ENCODE assay signal across 8 cellular contexts in genomic region chr16:86555763-86556130, GRCh38. TPM values are rescaled to one million over a fixed set of nuclear protein-coding genes. Genes with fewer than 3 reads are reported as not detected.
A peak's percentile ranks its signal among the peaks of the same experiment; 100 is the strongest.
DNase-seq lines count a peak whose midpoint lies in the region; FAIRE-seq and TF ChIP-seq lines count a peak whose summit lies in the region.

No MANE protein-coding gene starts in this region.

- H4K20me1 ChIP-seq in H1 (replicated peaks in 1 of 2; ENCODE audit: control insufficient read depth in 1 of 2, insufficient read depth in 2 of 2, low read length in 2 of 2): no peaks in the 10 kb centered on the region

- 0 out of 2 replicates have a peak overlapping the region, but pooled peaks have one; percentile 43 for H2AFZ ChIP-seq in H1 (ENCODE audit: low read length)

- TF ChIP-seq CTCF in CD14-positive monocyte (IDR thresholded peaks at IDR 0.05) (no peak), H1 (IDR thresholded peaks at IDR 0.05; ENCODE audit: control extremely low read depth in 1 of 3, insufficient read depth in 1 of 3, low read depth in 1 of 3, low read length in 3 of 3) (no peak), neutrophil (IDR thresholded peaks at IDR 0.05) (no peak), GM13977 (IDR thresholded peaks at IDR 0.05; ENCODE audit: extremely low read depth, insufficient read depth, missing control alignments) (no peak)

- no peak overlapping the region for H2BK15ac ChIP-seq in H1 (ENCODE audit: low read length)

- peak overlapping the region; percentile 53 for H3K4ac ChIP-seq in H1 (replicated peaks; ENCODE audit: insufficient read length, low read depth, low read length)

- H2BK120ac ChIP-seq in H1 (replicated peaks; ENCODE audit: low read depth, low read length): no peak overlapping the region

- H3K4me3 Mint-ChIP-seq in CD14-positive monocyte: peak overlapping the region; percentile 85 to 90

- no peak overlapping the region for H3K14ac ChIP-seq in H1 (ENCODE audit: insufficient read length)

- POLR2A ChIA-PET in H1 (lab: Charles Lee; ENCODE audit: partially characterized antibody): interaction anchor here (0.7 kb wide), 2 partner anchors 9 to 15 kb away, joined by 3 read pairs; no protein-coding TSS in a partner anchor

- peak overlapping the region; percentile 88 for H3K4me3 ChIP-seq in MG63
- peak overlapping the region; percentile 63 to 79 (median 74) for H3K4me3 ChIP-seq in H1 (ENCODE audit: extremely low read depth in 1 of 4, insufficient read depth in 2 of 4, low read depth in 3 of 4, low read length in 4 of 4)
- peak overlapping the region; percentile 82 to 95 for H3K4me3 ChIP-seq in neutrophil (ENCODE audit: low read depth in 1 of 2, low read length in 1 of 2)

- peak overlapping the region; percentile 81 for H4K8ac ChIP-seq in H1 (ENCODE audit: extremely low read depth, insufficient read depth, low read length)

- H3K27ac Mint-ChIP-seq in CD14-positive monocyte: peak overlapping the region; percentile 64 to 98 (median 97)

- H3K56ac ChIP-seq in H1 (replicated peaks; ENCODE audit: insufficient read length, low read depth, low read length): peak overlapping the region; percentile 14

- peaks cover 16% of the 10 kb centered on the region in 2 donors for H3K36me3 Mint-ChIP-seq in CD14-positive monocyte

- H3K18ac ChIP-seq in H1 (ENCODE audit: extremely low read depth, low read length): no peak overlapping the region

- FAIRE-seq in H1 (lab: Jason Lieb, UNC): no peak

- H3K23ac ChIP-seq in H1 (ENCODE audit: insufficient read length): no peak overlapping the region

- WGBS in H1 (ENCODE audit: extremely low coverage in 1 of 2, insufficient coverage in 1 of 2, insufficient read length in 1 of 2, insufficient replicate concordance in 2 of 2, low coverage in 1 of 2, low lambda C conversion rate in 2 of 2, missing lambda C conversion rate in 1 of 2), 2 experiments: 75% methylated on average over 16 of the region's 16 CpGs; no CpG with 5 or more reads in 1 of the 2 experiments

- no peaks in the 10 kb centered on the region for H3K27me3 ChIP-seq in MG63
- 0 out of 7 replicates have a peak, but pooled peaks cover 0 to 7% (median 0%) of the 10 kb centered on the region in 4 experiments for H3K27me3 ChIP-seq in H1 (replicated peaks in 1 of 4; ENCODE audit: control insufficient read depth in 3 of 4, extremely low read depth in 1 of 4, insufficient read depth in 3 of 4, low read length in 3 of 4)
- peaks cover 47% of the 10 kb centered on the region for H3K27me3 ChIP-seq in neutrophil

- peak overlapping the region; percentile 72 for H3K4me2 ChIP-seq in H1 (ENCODE audit: insufficient read depth in 1 of 2, low read depth in 2 of 2, low read length in 2 of 2)

- H3K9ac ChIP-seq in H1 (replicated peaks in 1 of 4; ENCODE audit: extremely low read depth in 1 of 4, low read depth in 3 of 4, low read length in 3 of 4): peak overlapping the region in 3 of 4 experiments; percentile 70 to 78 (median 78); a peak in 6 of 7 replicates

- no peaks in the 10 kb centered on the region; a peak in 1 of 4 replicates for H3K79me2 ChIP-seq in H1 (ENCODE audit: control insufficient read depth in 1 of 2, insufficient read depth in 2 of 2, low read length in 2 of 2)

- CTCF ChIA-PET in H1 (lab: Charles Lee; ENCODE audit: partially characterized antibody): interaction anchor here (0.8 to 3.5 kb wide), 2 partner anchors 8 to 497 kb away, joined by 3 to 14 read pairs; no protein-coding TSS in a partner anchor

- H2BK5ac ChIP-seq in H1 (ENCODE audit: low read depth, low read length): no peak overlapping the region

- H3K36me3 ChIP-seq in MG63: peaks cover 36% of the 10 kb centered on the region
- H3K36me3 ChIP-seq in H1 (ENCODE audit: control insufficient read depth in 2 of 4, insufficient read depth in 4 of 4, low read length in 3 of 4): no peaks in the 10 kb centered on the region; a peak in 1 of 8 replicates
- H3K36me3 ChIP-seq in neutrophil: peaks cover 14% of the 10 kb centered on the region

- H3K27ac ChIP-seq in H1 (ENCODE audit: low read depth, low read length): no peak overlapping the region; the same call in 1 of the 2 replicates
- no peak overlapping the region for H3K27ac ChIP-seq in neutrophil

- H3K9me3 ChIP-seq in MG63 (no peaks in the 10 kb centered on the region), H1 (ENCODE audit: insufficient read depth in 2 of 2, low read depth in 1 of 2, low read length in 1 of 2) (no peaks in the 10 kb centered on the region), neutrophil (no peaks in the 10 kb centered on the region)

- H3K79me1 ChIP-seq in H1 (ENCODE audit: low read depth, low read length): no peaks in the 10 kb centered on the region; the same call in 1 of the 2 replicates

- H3K23me2 ChIP-seq in H1 (ENCODE audit: low read depth, low read length): peaks cover 4% of the 10 kb centered on the region; the same call in 1 of the 2 replicates

- H3K27me3 Mint-ChIP-seq in CD14-positive monocyte (ENCODE audit: low read depth in 3 of 3): peaks cover 3 to 18% (median 17%) of the 10 kb centered on the region in 3 donors

- TF ChIP-seq POLR2A in H1 (IDR thresholded peaks at IDR 0.05; ENCODE audit: control extremely low read depth in 1 of 2, low read depth in 2 of 2, low read length in 2 of 2): no peak

- no peak for TF ChIP-seq RAD21 in H1 (IDR thresholded peaks at IDR 0.05 in 1 of 2, conservative IDR thresholded peaks at IDR 0.05 in 1 of 2; ENCODE audit: low read depth in 2 of 2, low read length in 2 of 2)

- peak overlapping the region; percentile 60 for H4K5ac ChIP-seq in H1 (ENCODE audit: insufficient read length, low read depth, low read length)

- H4K91ac ChIP-seq in H1 (replicated peaks; ENCODE audit: insufficient read length, low read length): peak overlapping the region; percentile 45

- no peak overlapping the region for H2AK5ac ChIP-seq in H1 (ENCODE audit: low read depth, low read length)

- in situ Hi-C loops in GM13977 (cut with MboI; ENCODE audit: low pct_unique_long_range_greater_than_20kb, low sequenced_read_pairs, unreplicated experiment): no loop called here

- DNase-seq in CD14-positive monocyte (ENCODE audit: low spot score): no peak
- no peak for DNase-seq in MG63
- no peak for DNase-seq in H1 (ENCODE audit: low read depth in 1 of 2, low spot score in 2 of 2)
- DNase-seq in NK-92 (lab: John Stamatoyannopoulos, UW; ENCODE audit: unreplicated experiment): no peak
- DNase-seq in activated effector memory CD4-positive, alpha-beta T cell treated with Interleukin-2 at 50 U/mL for 16 hours: no peak
- no peak for DNase-seq in GM13977 (ENCODE audit: low spot score)
- DNase-seq in NCI-H2107 treated with DMSO at 0.1 percent for 48 hours (lab: John Stamatoyannopoulos, UW; ENCODE audit: unreplicated experiment): no peak

- H3K4me1 ChIP-seq in H1 (replicated peaks in 1 of 4; ENCODE audit: control insufficient read depth in 3 of 4, insufficient read depth in 4 of 4, low read length in 3 of 4): peaks cover 0 to 7% (median 3%) of the 10 kb centered on the region in 4 experiments; a peak in 4 of 7 replicates
- H3K4me1 ChIP-seq in neutrophil (ENCODE audit: control insufficient read depth in 1 of 2, insufficient read depth in 1 of 2, low read depth in 1 of 2, low read length in 1 of 2): peaks cover 13 to 16% of the 10 kb centered on the region in 2 experiments

- TF ChIP-seq EP300 in H1 (IDR thresholded peaks at IDR 0.05; ENCODE audit: borderline replicate concordance in 1 of 2, low read depth in 2 of 2, low read length in 2 of 2): no peak

- H2BK20ac ChIP-seq in H1 (ENCODE audit: low read length): no peak overlapping the region

- H3K9me3 Mint-ChIP-seq in CD14-positive monocyte: peaks cover 0 to 5% (median 0%) of the 10 kb centered on the region in 7 donors

- H3K4me1 Mint-ChIP-seq in CD14-positive monocyte: peaks cover 15% of the 10 kb centered on the region

- intact Hi-C loops in CD14-positive monocyte (cut with micrococcal nuclease): loop anchor here in 1 of 2 donors (5.0 kb wide), 1 partner anchor 762 kb away; the partner anchor contains the start of gene C16orf95

- H2BK12ac ChIP-seq in H1 (ENCODE audit: low read depth, low read length): no peak overlapping the region

RNA-seq across cellular contexts. Expression of gene MTHFSD, which starts 0.7 kb away (rescaled TPM):
- polyA plus RNA-seq in CD14-positive monocyte (10 to 100 TPM in 1 of 2 donors, 1 to 10 TPM in 1; 7.2 to 11.7 TPM), H1 (2011; rRNA removed) (7.1 and 11.0 TPM in 2 replicates)
- total RNA-seq in MG63 (2014; rRNA removed; shearing (Covaris generic); ENCODE audit: low replicate concordance): 40.8 and 43.8 TPM in 2 replicates
- total RNA-seq in H1 (2021; fragmentation: NEBNext Ultra II Directional; extraction: Animal tissue kit (Norgen Biotek cat#: 25700)): 9.8 and 10.8 TPM in 2 replicates
- 11.7 TPM for polyA plus RNA-seq in H1 (2011; cell fraction: cytosol; rRNA removed)
- polyA plus RNA-seq in H1 (2011; cell fraction: nucleus; rRNA removed): 29.4 TPM
- 6.1 to 7.9 TPM (median 6.5 TPM) in 4 replicates for polyA plus RNA-seq in H1 (2012, experiment 1 of 2)
- 3.8 TPM for polyA plus RNA-seq in H1 (2012, experiment 2 of 2)
- polyA plus RNA-seq in H1 (2013, experiment 1 of 2): 7.4 TPM
- 6.7 TPM for polyA plus RNA-seq in H1 (2013, experiment 2 of 2)
- 16.0 and 19.1 TPM in 2 replicates for polyA minus RNA-seq in H1 (2011; rRNA and poly(A)+ RNA removed)
- polyA minus RNA-seq in H1 (2011; cell fraction: cytosol; rRNA and poly(A)+ RNA removed): 10.1 TPM
- polyA minus RNA-seq in H1 (2011; cell fraction: nucleus; rRNA and poly(A)+ RNA removed): 36.2 TPM

RNA-seq across cellular contexts. Expression of gene FOXC2, which starts 10.9 kb away (rescaled TPM):
- not detected for polyA plus RNA-seq in CD14-positive monocyte
- 4.6 and 7.1 TPM in 2 replicates for total RNA-seq in MG63 (2014; rRNA removed; shearing (Covaris generic); ENCODE audit: low replicate concordance)
- total RNA-seq in H1 (2021; fragmentation: NEBNext Ultra II Directional; extraction: Animal tissue kit (Norgen Biotek cat#: 25700)): 0.09 and 0.11 TPM in 2 replicates
- polyA plus RNA-seq in H1 (2011; rRNA removed): not detected in 2 replicates
- polyA plus RNA-seq in H1 (2011; cell fraction: cytosol; rRNA removed): not detected
- polyA plus RNA-seq in H1 (2011; cell fraction: nucleus; rRNA removed): not detected
- 0.08 TPM in 1 of 4 replicates, not detected in the others for polyA plus RNA-seq in H1 (2012, experiment 1 of 2)
- 0.12 TPM for polyA plus RNA-seq in H1 (2012, experiment 2 of 2)
- polyA plus RNA-seq in H1 (2013, experiment 1 of 2): 0.34 TPM
- 0.22 TPM for polyA plus RNA-seq in H1 (2013, experiment 2 of 2)
- polyA minus RNA-seq in H1 (2011; rRNA and poly(A)+ RNA removed): not detected in 2 replicates
- not detected for polyA minus RNA-seq in H1 (2011; cell fraction: cytosol; rRNA and poly(A)+ RNA removed)
- not detected for polyA minus RNA-seq in H1 (2011; cell fraction: nucleus; rRNA and poly(A)+ RNA removed)

RNA-seq across cellular contexts. Expression of gene FOXL1, which starts 22.6 kb away (rescaled TPM):
- polyA plus RNA-seq in CD14-positive monocyte (not detected), H1 (2011; rRNA removed) (0.03 and 0.09 TPM in 2 replicates)
- not detected in 2 replicates for total RNA-seq in MG63 (2014; rRNA removed; shearing (Covaris generic); ENCODE audit: low replicate concordance)
- total RNA-seq in H1 (2021; fragmentation: NEBNext Ultra II Directional; extraction: Animal tissue kit (Norgen Biotek cat#: 25700)): 0.29 TPM in 1 of 2 replicates, not detected in the other
- 0.05 TPM for polyA plus RNA-seq in H1 (2011; cell fraction: cytosol; rRNA removed)
- polyA plus RNA-seq in H1 (2011; cell fraction: nucleus; rRNA removed): 0.03 TPM
- 0.12 TPM in 1 of 4 replicates, not detected in the others for polyA plus RNA-seq in H1 (2012, experiment 1 of 2)
- polyA plus RNA-seq in H1 (2012, experiment 2 of 2): not detected
- 0.22 TPM for polyA plus RNA-seq in H1 (2013, experiment 1 of 2)
- 0.17 TPM for polyA plus RNA-seq in H1 (2013, experiment 2 of 2)
- polyA minus RNA-seq in H1 (2011; rRNA and poly(A)+ RNA removed): not detected in 2 replicates
- 0.37 TPM for polyA minus RNA-seq in H1 (2011; cell fraction: cytosol; rRNA and poly(A)+ RNA removed)
- polyA minus RNA-seq in H1 (2011; cell fraction: nucleus; rRNA and poly(A)+ RNA removed): 0.40 TPM

RNA-seq across cellular contexts. Expression of gene FOXF1, which starts 45.4 kb away (rescaled TPM):
- polyA plus RNA-seq in CD14-positive monocyte (not detected), H1 (2011; rRNA removed) (0.02 TPM in 1 of 2 replicates, not detected in the other)
- 8.9 and 13.0 TPM in 2 replicates for total RNA-seq in MG63 (2014; rRNA removed; shearing (Covaris generic); ENCODE audit: low replicate concordance)
- total RNA-seq in H1 (2021; fragmentation: NEBNext Ultra II Directional; extraction: Animal tissue kit (Norgen Biotek cat#: 25700)): not detected in 2 replicates
- not detected for polyA plus RNA-seq in H1 (2011; cell fraction: cytosol; rRNA removed)
- not detected for polyA plus RNA-seq in H1 (2011; cell fraction: nucleus; rRNA removed)
- not detected in 4 replicates for polyA plus RNA-seq in H1 (2012, experiment 1 of 2)
- polyA plus RNA-seq in H1 (2012, experiment 2 of 2): not detected
- polyA plus RNA-seq in H1 (2013, experiment 1 of 2): 0.02 TPM
- 0.04 TPM for polyA plus RNA-seq in H1 (2013, experiment 2 of 2)
- not detected in 2 replicates for polyA minus RNA-seq in H1 (2011; rRNA and poly(A)+ RNA removed)
- not detected for polyA minus RNA-seq in H1 (2011; cell fraction: cytosol; rRNA and poly(A)+ RNA removed)
- not detected for polyA minus RNA-seq in H1 (2011; cell fraction: nucleus; rRNA and poly(A)+ RNA removed)
